In genomic region chr17:18625509-18626104, GRCh38 we compare ENCODE assay signal across 8 cellular contexts. TPM values are rescaled to one million over a fixed set of nuclear protein-coding genes. Genes with fewer than 3 reads are reported as not detected.
A peak's percentile ranks its signal among the peaks of the same experiment; 100 is the strongest.
DNase-seq lines count a peak whose midpoint lies in the region; ATAC-seq and TF ChIP-seq lines count a peak whose summit lies in the region.
"Not testable (repeated sequence)": the region's sequence is repeated elsewhere in the genome, so short reads cannot be mapped to it uniquely, and the experiment has no call there.

No MANE protein-coding gene starts in this region.

- intact Hi-C loops in left lung (cut with DNase I): not testable (repeated sequence)

- H3K4me3 ChIP-seq in NT2/D1 (ENCODE audit: insufficient read length, low read depth): not testable (repeated sequence)
- peak overlapping the region in 1 of 2 donors; percentile 44 for H3K4me3 ChIP-seq in left lung

- H3K9ac ChIP-seq in NT2/D1 (ENCODE audit: insufficient read length, low read depth): not testable (repeated sequence)

- not testable (repeated sequence) for H3K4me1 ChIP-seq in NT2/D1 (ENCODE audit: insufficient read depth, insufficient read length); left lung

- ATAC-seq in GM19328 (IDR thresholded peaks at IDR 0.05; ENCODE audit: unreplicated experiment): peak; percentile 58
- peak; percentile 86 for ATAC-seq in HG03565 (IDR thresholded peaks at IDR 0.05; ENCODE audit: unreplicated experiment)
- peak; percentile 96 for ATAC-seq in left lung

- DNase-seq in AG08396 (ENCODE audit: low spot score) (peak; percentile 48), NT2/D1 (ENCODE audit: low read depth, low spot score) (peak; percentile 56), dermis microvascular lymphatic vessel endothelial cell (ENCODE audit: low read depth in 2 of 2) (peak; percentile 28 to 84), left lung (peak; percentile 90 to 97)
- peak; percentile 97 for DNase-seq in activated CD8-positive, alpha-beta memory T cell treated with anti-CD3 and anti-CD28 coated beads for 24 hours
- peak; percentile 88 to 91 for DNase-seq in stimulated activated CD4-positive, alpha-beta T cell treated with anti-CD3 and anti-CD28 coated beads, Interleukin-15, amount 100 ng/mL, for 1 hour (ENCODE audit: low read depth in 1 of 2, low spot score in 1 of 2)

- H3K27ac ChIP-seq in left lung: peak overlapping the region in 1 of 2 donors; percentile 61

- peak; percentile 97 to 98 for TF ChIP-seq CTCF in left lung (IDR thresholded peaks at IDR 0.05)

- peaks cover 16% of the 10 kb centered on the region; the same call in 1 of the 2 replicates for H3K9me3 ChIP-seq in NT2/D1 (ENCODE audit: insufficient read depth, low read length)
- not testable (repeated sequence) for H3K9me3 ChIP-seq in left lung

- not testable (repeated sequence) for H3K27me3 ChIP-seq in NT2/D1 (ENCODE audit: insufficient read depth, insufficient read length); left lung

- H3K36me3 ChIP-seq in NT2/D1 (ENCODE audit: insufficient read depth, insufficient read length, low read length); left lung: not testable (repeated sequence)

RNA-seq across cellular contexts. Expression of gene TBC1D28, which starts 18.6 kb away (rescaled TPM):
- total RNA-seq in dermis microvascular lymphatic vessel endothelial cell (not detected in 2 replicates), left lung (not detected)

RNA-seq across cellular contexts. Expression of gene FOXO3B, which starts 56.5 kb away (rescaled TPM):
- total RNA-seq in dermis microvascular lymphatic vessel endothelial cell: 1.5 and 2.3 TPM in 2 replicates
- total RNA-seq in left lung: 1 to 10 TPM; 2.2 to 2.6 TPM
